In genomic region chr5:173056783-173057061, GRCh38 we compare ENCODE assay signal across 1 cellular context.
TF ChIP-seq lines count a peak whose summit lies in the region.

No MANE protein-coding gene starts in this region.

TF ChIP-seq in H1, 55 proteins besides CTCF, POLR2A, EP300 and RAD21 (continued from another document):
- TF ChIP-seq CHD7 (IDR thresholded peaks at IDR 0.05; ENCODE audit: insufficient replicate concordance, low read length) (no peak), NANOG (IDR thresholded peaks at IDR 0.05; ENCODE audit: insufficient read depth, low read depth, low read length, poor library complexity, severe bottlenecking) (no peak), CHD1 (IDR thresholded peaks at IDR 0.05; ENCODE audit: low read depth, low read length) (no peak), TEAD4 (IDR thresholded peaks at IDR 0.05; ENCODE audit: low read depth, low read length) (no peak), NRF1 (IDR thresholded peaks at IDR 0.05; ENCODE audit: low read depth, low read length) (no peak), SAP30 (IDR thresholded peaks at IDR 0.05; ENCODE audit: insufficient read depth, insufficient replicate concordance, low read length) (no peak), SUZ12 (IDR thresholded peaks at IDR 0.05; ENCODE audit: low read length) (no peak), TCF12 (IDR thresholded peaks at IDR 0.05; ENCODE audit: low read depth, low read length) (no peak), SIN3A (conservative IDR thresholded peaks at IDR 0.05 in 1 of 2, IDR thresholded peaks at IDR 0.05 in 1 of 2; ENCODE audit: low read depth in 1 of 2, low read length in 2 of 2) (no peak)
